11 cellular contexts compared by ENCODE assay signal in genomic region chr15:29670945-29671307, GRCh38.
A peak's percentile ranks its signal among the peaks of the same experiment; 100 is the strongest.
DNase-seq lines count a peak whose midpoint lies in the region; ATAC-seq and TF ChIP-seq lines count a peak whose summit lies in the region.
"Had no signal": no experiment of that assay in that cellular context is flagged by ENCODE, and none has a peak within 500 bp of the region (broad histone marks: within the 10 kb centered on the region; RNA-seq: fewer than 3 reads in every experiment).

No MANE protein-coding gene starts in this region.

- no peaks in the 10 kb centered on the region for H4K20me1 ChIP-seq in mammary epithelial cell (ENCODE audit: insufficient read depth, low read length)

- TF ChIP-seq POLR2A in transverse colon (IDR thresholded peaks at IDR 0.05) = no peak
- TF ChIP-seq POLR2A in gastrocnemius medialis (IDR thresholded peaks at IDR 0.05) = no peak

- H3K9me3 ChIP-seq in mammary epithelial cell (replicated peaks; ENCODE audit: insufficient read depth, low read length) (no peaks in the 10 kb centered on the region), transverse colon (no peaks in the 10 kb centered on the region), gastrocnemius medialis (no peaks in the 10 kb centered on the region)

- H3K27me3 Mint-ChIP-seq in activated T-helper 2 cell treated with anti-CD3 and anti-CD28 coated beads, Interferon-gamma antibody, Interleukin-2, Interleukin-4, amounts not matched to agents 10 μg/mL and 5 μg/mL and 100 μg/mL, durations not matched to agents 14 hours and 24 hours and 36 hours (ENCODE audit: low read depth) = peaks cover 16% of the 10 kb centered on the region
- H3K27me3 Mint-ChIP-seq in activated CD8-positive, alpha-beta T cell treated with anti-CD3 and anti-CD28 coated beads, Interleukin-2, amount 10 ng/mL, durations not matched to agents 7 days and 5 days (ENCODE audit: low read depth) = peaks cover 9% of the 10 kb centered on the region

- H3K4me1 ChIP-seq in mammary epithelial cell (ENCODE audit: insufficient read depth, low read length) (peaks cover 34% of the 10 kb centered on the region), transverse colon (peaks cover 0 to 39% (median 24%) of the 10 kb centered on the region in 4 donors), gastrocnemius medialis (peaks cover 0 to 3% of the 10 kb centered on the region in 2 donors)

- no peak for TF ChIP-seq CTCF in mammary epithelial cell (conservative IDR thresholded peaks at IDR 0.05 in 1 of 2, IDR thresholded peaks at IDR 0.05 in 1 of 2; ENCODE audit: extremely low read depth in 1 of 2, insufficient read depth in 1 of 2, low read depth in 1 of 2, low read length in 2 of 2)
- TF ChIP-seq CTCF in transverse colon (IDR thresholded peaks at IDR 0.05) = no peak
- TF ChIP-seq CTCF in gastrocnemius medialis (IDR thresholded peaks at IDR 0.05 in 4 of 5, conservative IDR thresholded peaks at IDR 0.05 in 1 of 5) = no peak

- WGBS in mammary epithelial cell (ENCODE audit: low coverage, missing lambda C conversion rate) = 26% methylated on average over 5 of the region's 6 CpGs
- WGBS in transverse colon (ENCODE audit: low coverage in 1 of 2), 2 donors = 51% methylated on average over 6 of the region's 6 CpGs; no CpG with 5 or more reads in 1 of the 2 donors

- peak; percentile 99 for DNase-seq in HT-29 (ENCODE audit: low spot score)
- DNase-seq in mammary epithelial cell = peak; percentile 91
- peak; percentile 86 for DNase-seq in left lobe of liver (ENCODE audit: low spot score)
- peak; percentile 82 for DNase-seq in transverse colon
- no peak for DNase-seq in gastrocnemius medialis
- DNase-seq in activated T-helper 2 cell treated with anti-CD3 and anti-CD28 coated beads, Interferon-gamma antibody, Interleukin-2, Interleukin-4, amounts not matched to agents 10 μg/mL and 5 μg/mL and 100 μg/mL, durations not matched to agents 14 hours and 24 hours and 36 hours (ENCODE audit: low spot score) = no peak
- no peak for DNase-seq in superior temporal gyrus (ENCODE audit: extremely low spot score)
- no peak for DNase-seq in activated CD8-positive, alpha-beta T cell treated with anti-CD3 and anti-CD28 coated beads, Interleukin-2, amount 10 ng/mL, durations not matched to agents 7 days and 5 days
- DNase-seq: effector CD4-positive, alpha-beta T cell; stimulated activated CD4-positive, alpha-beta T cell treated with anti-CD3 and anti-CD28 coated beads, Interleukin-4, amount 100 ng/mL, for 4 hours had no signal

- POLR2A ChIA-PET in activated CD8-positive, alpha-beta T cell treated with anti-CD3 and anti-CD28 coated beads, Interleukin-2, amount 10 ng/mL, durations not matched to agents 7 days and 5 days (lab: Charles Lee) = no interaction called here

- no peak for TF ChIP-seq EP300 in transverse colon (IDR thresholded peaks at IDR 0.05; ENCODE audit: low read depth)

- no peak overlapping the region for H3K27ac Mint-ChIP-seq in activated T-helper 2 cell treated with anti-CD3 and anti-CD28 coated beads, Interferon-gamma antibody, Interleukin-2, Interleukin-4, amounts not matched to agents 10 μg/mL and 5 μg/mL and 100 μg/mL, durations not matched to agents 14 hours and 24 hours and 36 hours
- no peak overlapping the region for H3K27ac Mint-ChIP-seq in activated CD8-positive, alpha-beta T cell treated with anti-CD3 and anti-CD28 coated beads, Interleukin-2, amount 10 ng/mL, durations not matched to agents 7 days and 5 days
- H3K27ac Mint-ChIP-seq: memory B cell had no signal

- no TSS peak for BruUV-seq in mammary epithelial cell (replicated peaks; lab: Mats Ljungman, UMichigan)

- no peaks in the 10 kb centered on the region for H3K4me1 Mint-ChIP-seq in activated T-helper 2 cell treated with anti-CD3 and anti-CD28 coated beads, Interferon-gamma antibody, Interleukin-2, Interleukin-4, amounts not matched to agents 10 μg/mL and 5 μg/mL and 100 μg/mL, durations not matched to agents 14 hours and 24 hours and 36 hours (ENCODE audit: low read depth)
- H3K4me1 Mint-ChIP-seq in activated CD8-positive, alpha-beta T cell treated with anti-CD3 and anti-CD28 coated beads, Interleukin-2, amount 10 ng/mL, durations not matched to agents 7 days and 5 days (ENCODE audit: low read depth) = no peaks in the 10 kb centered on the region
- H3K4me1 Mint-ChIP-seq: memory B cell had no signal

- H3K9me3 Mint-ChIP-seq in activated T-helper 2 cell treated with anti-CD3 and anti-CD28 coated beads, Interferon-gamma antibody, Interleukin-2, Interleukin-4, amounts not matched to agents 10 μg/mL and 5 μg/mL and 100 μg/mL, durations not matched to agents 14 hours and 24 hours and 36 hours = no peaks in the 10 kb centered on the region
- no peaks in the 10 kb centered on the region for H3K9me3 Mint-ChIP-seq in activated CD8-positive, alpha-beta T cell treated with anti-CD3 and anti-CD28 coated beads, Interleukin-2, amount 10 ng/mL, durations not matched to agents 7 days and 5 days (ENCODE audit: insufficient read depth)

- CTCF ChIA-PET in mammary epithelial cell (lab: Charles Lee; ENCODE audit: low non-redundant PET) = no interaction called here
- CTCF ChIA-PET in activated CD8-positive, alpha-beta T cell treated with anti-CD3 and anti-CD28 coated beads, Interleukin-2, amount 10 ng/mL, durations not matched to agents 7 days and 5 days (lab: Charles Lee) = no interaction called here

- H3K4me3 ChIP-seq in mammary epithelial cell (replicated peaks in 1 of 3; ENCODE audit: insufficient read depth in 1 of 3, low read depth in 2 of 3, low read length in 3 of 3) (no peak overlapping the region), transverse colon (peak overlapping the region in 1 of 4 donors; percentile 16), gastrocnemius medialis (no peak overlapping the region)

- peak; percentile 69 for ATAC-seq in left lobe of liver
- ATAC-seq in gastrocnemius medialis = no peak
- ATAC-seq in activated CD8-positive, alpha-beta T cell treated with anti-CD3 and anti-CD28 coated beads, Interleukin-2, amount 10 ng/mL, durations not matched to agents 7 days and 5 days = no peak

- H3K79me2 ChIP-seq in mammary epithelial cell (ENCODE audit: insufficient read depth, low read length) = no peaks in the 10 kb centered on the region

- no peak overlapping the region for H3K9ac ChIP-seq in mammary epithelial cell (ENCODE audit: insufficient read depth, low read length)

- peak overlapping the region; percentile 49 for H2AFZ ChIP-seq in mammary epithelial cell (ENCODE audit: low read depth, low read length)

- H3K36me3 ChIP-seq in mammary epithelial cell (ENCODE audit: insufficient read depth, low read length) = no peaks in the 10 kb centered on the region
- no peaks in the 10 kb centered on the region for H3K36me3 ChIP-seq in transverse colon
- H3K36me3 ChIP-seq in gastrocnemius medialis = no peaks in the 10 kb centered on the region

- in situ Hi-C loops in mammary epithelial cell (cut with MboI; ENCODE audit: low sequenced_read_pairs in 2 of 2) (no loop called here), transverse colon (cut with MboI; ENCODE audit: low pct_ligation_motif_present in 1 of 4, low pct_unique_long_range_greater_than_20kb in 1 of 4, low sequenced_read_pairs in 3 of 4) (loop anchor here in 2 of 4 donors (25.0 kb wide), 2 partner anchors 266 to 391 kb away; no protein-coding TSS in a partner anchor), gastrocnemius medialis (cut with MboI; ENCODE audit: low sequenced_read_pairs in 4 of 4) (no loop called here)

- H3K27me3 ChIP-seq in mammary epithelial cell (ENCODE audit: insufficient read depth, low read length) (no peaks in the 10 kb centered on the region), transverse colon (peaks cover 15% of the 10 kb centered on the region), gastrocnemius medialis (peaks cover 4 to 26% (median 9%) of the 10 kb centered on the region in 3 donors)

- intact Hi-C loops in mammary epithelial cell (cut with micrococcal nuclease) (no loop called here), transverse colon (cut with DNase I; ENCODE audit: low total_unique reads) (no loop called here), gastrocnemius medialis (cut with DNase I; ENCODE audit: low total_unique reads) (no loop called here)
- intact Hi-C loops in activated T-helper 2 cell treated with anti-CD3 and anti-CD28 coated beads, Interferon-gamma antibody, Interleukin-2, Interleukin-4, amounts not matched to agents 10 μg/mL and 5 μg/mL and 100 μg/mL, durations not matched to agents 14 hours and 24 hours and 36 hours (cut with micrococcal nuclease) = no loop called here

- peak overlapping the region; percentile 58 for H3K27ac ChIP-seq in mammary epithelial cell (ENCODE audit: insufficient read depth, low read depth, low read length)
- peak overlapping the region; percentile 41 to 70 (median 60) for H3K27ac ChIP-seq in transverse colon
- H3K27ac ChIP-seq in gastrocnemius medialis = no peak overlapping the region

- no peak overlapping the region for H3K4me3 Mint-ChIP-seq in activated T-helper 2 cell treated with anti-CD3 and anti-CD28 coated beads, Interferon-gamma antibody, Interleukin-2, Interleukin-4, amounts not matched to agents 10 μg/mL and 5 μg/mL and 100 μg/mL, durations not matched to agents 14 hours and 24 hours and 36 hours (ENCODE audit: low read depth)
- no peak overlapping the region for H3K4me3 Mint-ChIP-seq in activated CD8-positive, alpha-beta T cell treated with anti-CD3 and anti-CD28 coated beads, Interleukin-2, amount 10 ng/mL, durations not matched to agents 7 days and 5 days
- H3K4me3 Mint-ChIP-seq: memory B cell had no signal

- dilution Hi-C loops in mammary epithelial cell (cut with HindIII; ENCODE audit: low sequenced_read_pairs) = no loop called here

- no peaks in the 10 kb centered on the region for H3K36me3 Mint-ChIP-seq in activated T-helper 2 cell treated with anti-CD3 and anti-CD28 coated beads, Interferon-gamma antibody, Interleukin-2, Interleukin-4, amounts not matched to agents 10 μg/mL and 5 μg/mL and 100 μg/mL, durations not matched to agents 14 hours and 24 hours and 36 hours (ENCODE audit: low read depth)
- no peaks in the 10 kb centered on the region for H3K36me3 Mint-ChIP-seq in activated CD8-positive, alpha-beta T cell treated with anti-CD3 and anti-CD28 coated beads, Interleukin-2, amount 10 ng/mL, durations not matched to agents 7 days and 5 days (ENCODE audit: low read depth)
- H3K36me3 Mint-ChIP-seq: memory B cell had no signal

- H3K4me2 ChIP-seq in mammary epithelial cell (ENCODE audit: insufficient read depth, low read depth, low read length) = peak overlapping the region; percentile 19

Comparison
In these comparisons a context has a peak if more than half of its experiments do, and no peak if none do; other contexts are left out.
1. DNase-seq: peak in HT-29 (single experiment), mammary epithelial cell (single experiment), left lobe of liver (single experiment) and transverse colon (single experiment); none in gastrocnemius medialis (0 of 2), activated T-helper 2 cell treated with anti-CD3 and anti-CD28 coated beads, Interferon-gamma antibody, Interleukin-2, Interleukin-4, amounts not matched to agents 10 μg/mL and 5 μg/mL and 100 μg/mL, durations not matched to agents 14 hours and 24 hours and 36 hours (single experiment), superior temporal gyrus (single experiment) and activated CD8-positive, alpha-beta T cell treated with anti-CD3 and anti-CD28 coated beads, Interleukin-2, amount 10 ng/mL, durations not matched to agents 7 days and 5 days (single experiment).
2. H3K27ac ChIP-seq: peak in mammary epithelial cell (single experiment) and transverse colon (4 of 4); none in gastrocnemius medialis (0 of 4).